ENCODE assay signal across 8 cellular contexts in the genomic region with DNA sequence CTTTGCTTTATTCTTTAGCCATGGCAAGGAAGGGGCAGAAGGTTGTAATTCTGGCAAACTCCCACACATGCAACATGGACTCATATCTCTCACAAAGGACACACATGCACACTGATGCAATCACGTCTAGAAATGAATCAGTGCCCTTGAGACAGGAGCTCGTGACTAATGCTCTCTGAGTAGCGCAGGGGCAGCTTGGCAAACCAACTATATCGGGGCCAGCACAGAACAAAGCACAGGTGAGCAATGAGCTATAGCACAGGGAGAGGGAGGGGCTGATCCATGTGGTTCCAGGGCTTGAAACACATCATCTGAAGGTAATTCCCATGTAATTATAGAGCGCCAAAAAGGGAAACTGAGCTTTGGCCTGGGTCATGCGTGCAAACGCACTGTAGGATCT.
DNase-seq lines count a peak whose midpoint lies in the region; ATAC-seq and TF ChIP-seq lines count a peak whose summit lies in the region.

No MANE protein-coding gene starts in this region.

- DNase-seq in AG10803 (ENCODE audit: low read depth): peak; percentile 96
- no peak for DNase-seq in WTC11 (ENCODE audit: low spot score)
- peak; percentile 98 for DNase-seq in fibroblast of the aortic adventitia (ENCODE audit: low read depth)
- DNase-seq in stimulated activated naive CD8-positive, alpha-beta T cell treated with anti-CD3 and anti-CD28 coated beads, Interleukin-15, Interleukin-2, amounts not matched to agents 100 U/mL and 50 U/mL, for 24 hours: peak; percentile 72
- no peak for DNase-seq in endothelial cell (ENCODE audit: low spot score)
- no peak for DNase-seq in endodermal cell

- H3K4me3 ChIP-seq in AG10803 (ENCODE audit: low read length) (no peak overlapping the region), fibroblast of the aortic adventitia (ENCODE audit: low read depth, low read length) (no peak overlapping the region), endodermal cell (ENCODE audit: low read length) (no peak overlapping the region)

- no peak overlapping the region for H3K27ac ChIP-seq in endodermal cell (ENCODE audit: low read depth, low read length)

- CTCF ChIA-PET in WTC11 (lab: Charles Lee): no interaction called here

- H3K27me3 Mint-ChIP-seq in WTC11 (ENCODE audit: low read depth) (no peaks in the 10 kb centered on the region), endothelial cell (ENCODE audit: unreplicated experiment) (peaks cover 6% of the 10 kb centered on the region), endodermal cell (ENCODE audit: insufficient read depth) (peaks cover 2% of the 10 kb centered on the region)

- H3K36me3 Mint-ChIP-seq in WTC11: no peaks in the 10 kb centered on the region
- no peaks in the 10 kb centered on the region for H3K36me3 Mint-ChIP-seq in endothelial cell (ENCODE audit: low read depth, unreplicated experiment)
- no peaks in the 10 kb centered on the region for H3K36me3 Mint-ChIP-seq in endodermal cell (ENCODE audit: low read depth)

- TF ChIP-seq CTCF in AG10803 (conservative IDR thresholded peaks at IDR 0.05; ENCODE audit: low read length) (no peak), WTC11 (IDR thresholded peaks at IDR 0.05) (no peak), fibroblast of the aortic adventitia (IDR thresholded peaks at IDR 0.05; ENCODE audit: insufficient read depth, low read length) (no peak), endothelial cell (IDR thresholded peaks at IDR 0.05; ENCODE audit: unreplicated experiment) (no peak), endodermal cell (conservative IDR thresholded peaks at IDR 0.05) (no peak)

- H3K9ac ChIP-seq in endodermal cell (ENCODE audit: extremely low read depth, low read length, poor library complexity, severe bottlenecking): no peak overlapping the region

- no peaks in the 10 kb centered on the region for H3K27me3 ChIP-seq in endodermal cell (ENCODE audit: control insufficient read depth, insufficient read depth, low read length, poor library complexity, severe bottlenecking)

- H3K9me3 Mint-ChIP-seq in WTC11 (0 out of 2 replicates have a peak, but pooled peaks cover 3% of the 10 kb centered on the region), endothelial cell (ENCODE audit: unreplicated experiment) (no peaks in the 10 kb centered on the region), endodermal cell (no peaks in the 10 kb centered on the region)

- 92 to 94% methylated on average over 5 to 7 of the region's 7 CpGs for whole genome bisulfite sequencing in endodermal cell (ENCODE audit: insufficient coverage in 1 of 2, insufficient read length in 1 of 2), 2 experiments

- H3K4me1 Mint-ChIP-seq in WTC11: peaks cover 50% of the 10 kb centered on the region
- peaks cover 46% of the 10 kb centered on the region for H3K4me1 Mint-ChIP-seq in endothelial cell (ENCODE audit: unreplicated experiment)
- peaks cover 29% of the 10 kb centered on the region for H3K4me1 Mint-ChIP-seq in endodermal cell

- peaks cover 10% of the 10 kb centered on the region for H3K4me1 ChIP-seq in endodermal cell (ENCODE audit: control insufficient read depth, insufficient read depth, low read length)

- H3K4me3 Mint-ChIP-seq in WTC11 (no peak overlapping the region), endothelial cell (ENCODE audit: unreplicated experiment) (no peak overlapping the region), endodermal cell (no peak overlapping the region)

- H3K9me3 ChIP-seq in endodermal cell (ENCODE audit: control insufficient read depth, low read length): no peaks in the 10 kb centered on the region

- H3K27ac Mint-ChIP-seq in WTC11 (no peak overlapping the region), endothelial cell (ENCODE audit: unreplicated experiment) (no peak overlapping the region), endodermal cell (no peak overlapping the region)

- POLR2A ChIA-PET in WTC11 (lab: Charles Lee): no interaction called here

- ATAC-seq in GM19035 (IDR thresholded peaks at IDR 0.05; ENCODE audit: unreplicated experiment) (peak; percentile 51), HG03139 (IDR thresholded peaks at IDR 0.05; ENCODE audit: unreplicated experiment) (peak; percentile 49), WTC11 (no peak)
- peak; percentile 84 for ATAC-seq in stimulated activated naive CD8-positive, alpha-beta T cell treated with anti-CD3 and anti-CD28 coated beads, Interleukin-15, Interleukin-2, amounts not matched to agents 100 U/mL and 50 U/mL, for 24 hours

- no peaks in the 10 kb centered on the region for H3K36me3 ChIP-seq in endodermal cell (ENCODE audit: control insufficient read depth, insufficient read depth, low read length)

TF ChIP-seq in WTC11, 78 proteins besides CTCF, POLR2A, EP300 and RAD21:
- TF ChIP-seq, protein P1, sequence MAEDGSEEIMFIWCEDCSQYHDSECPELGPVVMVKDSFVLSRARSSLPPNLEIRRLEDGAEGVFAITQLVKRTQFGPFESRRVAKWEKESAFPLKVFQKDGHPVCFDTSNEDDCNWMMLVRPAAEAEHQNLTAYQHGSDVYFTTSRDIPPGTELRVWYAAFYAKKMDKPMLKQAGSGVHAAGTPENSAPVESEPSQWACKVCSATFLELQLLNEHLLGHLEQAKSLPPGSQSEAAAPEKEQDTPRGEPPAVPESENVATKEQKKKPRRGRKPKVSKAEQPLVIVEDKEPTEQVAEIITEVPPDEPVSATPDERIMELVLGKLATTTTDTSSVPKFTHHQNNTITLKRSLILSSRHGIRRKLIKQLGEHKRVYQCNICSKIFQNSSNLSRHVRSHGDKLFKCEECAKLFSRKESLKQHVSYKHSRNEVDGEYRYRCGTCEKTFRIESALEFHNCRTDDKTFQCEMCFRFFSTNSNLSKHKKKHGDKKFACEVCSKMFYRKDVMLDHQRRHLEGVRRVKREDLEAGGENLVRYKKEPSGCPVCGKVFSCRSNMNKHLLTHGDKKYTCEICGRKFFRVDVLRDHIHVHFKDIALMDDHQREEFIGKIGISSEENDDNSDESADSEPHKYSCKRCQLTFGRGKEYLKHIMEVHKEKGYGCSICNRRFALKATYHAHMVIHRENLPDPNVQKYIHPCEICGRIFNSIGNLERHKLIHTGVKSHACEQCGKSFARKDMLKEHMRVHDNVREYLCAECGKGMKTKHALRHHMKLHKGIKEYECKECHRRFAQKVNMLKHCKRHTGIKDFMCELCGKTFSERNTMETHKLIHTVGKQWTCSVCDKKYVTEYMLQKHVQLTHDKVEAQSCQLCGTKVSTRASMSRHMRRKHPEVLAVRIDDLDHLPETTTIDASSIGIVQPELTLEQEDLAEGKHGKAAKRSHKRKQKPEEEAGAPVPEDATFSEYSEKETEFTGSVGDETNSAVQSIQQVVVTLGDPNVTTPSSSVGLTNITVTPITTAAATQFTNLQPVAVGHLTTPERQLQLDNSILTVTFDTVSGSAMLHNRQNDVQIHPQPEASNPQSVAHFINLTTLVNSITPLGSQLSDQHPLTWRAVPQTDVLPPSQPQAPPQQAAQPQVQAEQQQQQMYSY (CRISPR knock-in tag; IDR thresholded peaks at IDR 0.05): no peak
- TF ChIP-seq GABPB1 (CRISPR knock-in tag; IDR thresholded peaks at IDR 0.05): peak; percentile 96

Comparison
In these comparisons a context has a peak if more than half of its experiments do, and no peak if none do; other contexts are left out.
1. DNase-seq: peak in AG10803 (single experiment), fibroblast of the aortic adventitia (single experiment) and stimulated activated naive CD8-positive, alpha-beta T cell treated with anti-CD3 and anti-CD28 coated beads, Interleukin-15, Interleukin-2, amounts not matched to agents 100 U/mL and 50 U/mL, for 24 hours (single experiment); none in WTC11 (single experiment), endothelial cell (single experiment) and endodermal cell (single experiment).